Comparison of ENCODE assay signal across 9 cellular contexts in genomic region chr22:44037519-44038370, GRCh38. TPM values are rescaled to one million over a fixed set of nuclear protein-coding genes. Genes with fewer than 3 reads are reported as not detected.
DNase-seq lines count a peak whose midpoint lies in the region; ATAC-seq and TF ChIP-seq lines count a peak whose summit lies in the region.
"Had no signal": no experiment of that assay in that cellular context is flagged by ENCODE, and none has a peak within 500 bp of the region (broad histone marks: within the 10 kb centered on the region; RNA-seq: fewer than 3 reads in every experiment).

No MANE protein-coding gene starts in this region.

- intact Hi-C loops in mucosa of descending colon (cut with DNase I, micrococcal nuclease): no loop called here

- H3K36me3 ChIP-seq in mucosa of descending colon (ENCODE audit: low read depth): no peaks in the 10 kb centered on the region

- peaks cover 3% of the 10 kb centered on the region for H3K4me1 ChIP-seq in mucosa of descending colon (ENCODE audit: low read depth)

- H3K9me3 ChIP-seq in mucosa of descending colon: no peaks in the 10 kb centered on the region

- DNase-seq in AG04449 (ENCODE audit: low read depth, low spot score): peak; percentile 75
- peak; percentile 66 for DNase-seq in NCI-H2029 (lab: John Stamatoyannopoulos, UW)
- DNase-seq in dermis blood vessel endothelial cell: peak; percentile 91
- peak in 1 of 3 donors; percentile 20 for DNase-seq in mucosa of descending colon
- no peak for DNase-seq in DMS79 treated with DMSO at 0.1 percent for 48 hours (lab: John Stamatoyannopoulos, UW)
- no peak for DNase-seq in activated CD4-positive, alpha-beta T cell treated with anti-CD3 and anti-CD28 coated beads, Interleukin-2, amount 50 U/mL, for 1 hour
- DNase-seq in D341Med (ENCODE audit: low spot score): no peak
- DNase-seq: NCI-H2081 treated with DMSO at 0.1 percent for 48 hours had no signal

- no peak for TF ChIP-seq CTCF in AG04449 (IDR thresholded peaks at IDR 0.05; ENCODE audit: insufficient read depth, low read length, missing control alignments)
- no peak for TF ChIP-seq CTCF in mucosa of descending colon (IDR thresholded peaks at IDR 0.05)

- H3K4me3 ChIP-seq in AG04449 (ENCODE audit: low read depth, low read length) (no peak overlapping the region), mucosa of descending colon (no peak overlapping the region)

- CTCF ChIA-PET in AG04449 (lab: Yijun Ruan, JAX): interaction anchor here (0.8 to 1.4 kb wide), 4 partner anchors 10 to 589 kb away, joined by 4 to 7 read pairs (median 4); no protein-coding TSS in a partner anchor

- POLR2A ChIA-PET in AG04449 (lab: Yijun Ruan, JAX): interaction anchor here (0.9 kb wide), 1 partner anchor 11 kb away, joined by 3 read pairs; no protein-coding TSS in a partner anchor

- ATAC-seq in mucosa of descending colon: peak; percentile 60
- ATAC-seq in GM21737 (IDR thresholded peaks at IDR 0.05; ENCODE audit: unreplicated experiment): no peak

RNA-seq across cellular contexts. Expression of gene PARVB, which starts 13.6 kb away (rescaled TPM):
- 102 and 247 TPM in 2 replicates for total RNA-seq in dermis blood vessel endothelial cell
- 10 to 100 TPM in 2 of 3 donors, 1 to 10 TPM in 1; 5.2 to 35.7 (median 14.9) TPM for total RNA-seq in mucosa of descending colon

Comparison
In these comparisons a context has a peak if more than half of its experiments do, and no peak if none do; other contexts are left out.
1. DNase-seq: peak in AG04449 (single experiment), NCI-H2029 (single experiment) and dermis blood vessel endothelial cell (single experiment); none in DMS79 treated with DMSO at 0.1 percent for 48 hours (single experiment), activated CD4-positive, alpha-beta T cell treated with anti-CD3 and anti-CD28 coated beads, Interleukin-2, amount 50 U/mL, for 1 hour (single experiment) and D341Med (single experiment).